24 cellular contexts compared by ENCODE assay signal in genomic region chr9:130124471-130124870, GRCh38. TPM values are rescaled to one million over a fixed set of nuclear protein-coding genes. Genes with fewer than 3 reads are reported as not detected.
DNase-seq lines count a peak whose midpoint lies in the region; ATAC-seq, FAIRE-seq and TF ChIP-seq lines count a peak whose summit lies in the region.
"Had no signal": no experiment of that assay in that cellular context is flagged by ENCODE, and none has a peak within 500 bp of the region (broad histone marks: within the 10 kb centered on the region; RNA-seq: fewer than 3 reads in every experiment).

No MANE protein-coding gene starts in this region.

- H2AFZ ChIP-seq in GM23338 (no peak overlapping the region), Karpas-422 (ENCODE audit: low read length) (no peak overlapping the region)

- H3K27ac Mint-ChIP-seq in GM23338 (peak overlapping the region; percentile 52; the same call in 1 of the 2 replicates), chondrocyte (ENCODE audit: unreplicated experiment) (no peak overlapping the region), nephron (peak overlapping the region; percentile 33 to 55 (median 49))
- H3K27ac Mint-ChIP-seq: CD4-positive, alpha-beta T cell had no signal

- TF ChIP-seq CTCF in GM23338 (conservative IDR thresholded peaks at IDR 0.05; ENCODE audit: low read depth in 2 of 2) (no peak), chondrocyte (IDR thresholded peaks at IDR 0.05) (no peak), nephron (IDR thresholded peaks at IDR 0.05; ENCODE audit: unreplicated experiment in 3 of 3) (no peak)

- H3K36me3 Mint-ChIP-seq in GM23338 (ENCODE audit: low read depth): peaks cover 11% of the 10 kb centered on the region
- H3K36me3 Mint-ChIP-seq in chondrocyte (ENCODE audit: low read depth): peaks cover 14% of the 10 kb centered on the region
- H3K36me3 Mint-ChIP-seq in nephron (ENCODE audit: low read depth): peaks cover 52% of the 10 kb centered on the region

- no peaks in the 10 kb centered on the region for H3K9me3 Mint-ChIP-seq in GM23338
- no peaks in the 10 kb centered on the region for H3K9me3 Mint-ChIP-seq in chondrocyte (ENCODE audit: low read depth)
- no peaks in the 10 kb centered on the region for H3K9me3 Mint-ChIP-seq in nephron
- H3K9me3 Mint-ChIP-seq: CD4-positive, alpha-beta T cell had no signal

- H3K27me3 ChIP-seq in GM23338 (ENCODE audit: insufficient read depth) (no peaks in the 10 kb centered on the region), Karpas-422 (ENCODE audit: low read length) (no peaks in the 10 kb centered on the region)
- H3K27me3 ChIP-seq: BLaER1 treated with 17β-estradiol and CSF1 and Interleukin-3, amounts not matched to agents 10 nM and 100 nM had no signal

- no peak for DNase-seq in GM23338 (ENCODE audit: low spot score)
- no peak for DNase-seq in Karpas-422
- peak; percentile 3 for DNase-seq in chondrocyte (ENCODE audit: low spot score)
- DNase-seq in SKM-1 treated with dmso at 0.1 percent for 144 hours (lab: John Stamatoyannopoulos, UW; ENCODE audit: unreplicated experiment): no peak
- DNase-seq in H54 (ENCODE audit: insufficient read length, low spot score): no peak
- no peak for DNase-seq in stimulated activated naive CD8-positive, alpha-beta T cell treated with anti-CD3 and anti-CD28 coated beads, Interleukin-15, Interleukin-2, amounts not matched to agents 100 U/mL and 50 U/mL, for 24 hours
- DNase-seq: AML-193; CD4-positive, alpha-beta T cell; EL; GDM1; KG1; NCI-H1048; NCI-H1694; NCI-H2029 treated with DMSO at 0.1 percent for 48 hours; NCI-H524; NCI-H748 treated with DMSO at 0.1 percent for 48 hours; PC-3; SK-N-SH had no signal

- H3K4me3 Mint-ChIP-seq in GM23338: no peak overlapping the region
- H3K4me3 Mint-ChIP-seq in chondrocyte (ENCODE audit: unreplicated experiment): no peak overlapping the region
- H3K4me3 Mint-ChIP-seq in nephron: no peak overlapping the region
- H3K4me3 Mint-ChIP-seq: CD4-positive, alpha-beta T cell had no signal

- H3K9ac ChIP-seq in Karpas-422 (ENCODE audit: low read length): no peak overlapping the region
- H3K9ac ChIP-seq: BLaER1 treated with 17β-estradiol and CSF1 and Interleukin-3, amounts not matched to agents 10 nM and 100 nM; SK-N-SH had no signal

- H3K36me3 ChIP-seq in GM23338 (ENCODE audit: insufficient read depth) (peaks cover 11% of the 10 kb centered on the region; the same call in 1 of the 2 replicates), Karpas-422 (ENCODE audit: insufficient read depth, low read length) (no peaks in the 10 kb centered on the region; the same call in 1 of the 2 replicates)

- 0 out of 2 replicates have a peak overlapping the region, but pooled peaks have one; percentile 63 for H3K27ac ChIP-seq in GM23338 (ENCODE audit: low read depth)
- H3K27ac ChIP-seq in Karpas-422 (ENCODE audit: low read length): peak overlapping the region; percentile 73; the same call in 1 of the 2 replicates
- H3K27ac ChIP-seq: A549; BLaER1 treated with 17β-estradiol and CSF1 and Interleukin-3, amounts not matched to agents 10 nM and 100 nM had no signal

- TF ChIP-seq POLR2A in H54 (IDR thresholded peaks at IDR 0.05; ENCODE audit: low read depth, low read length): no peak

- H3K4me1 ChIP-seq in GM23338 (ENCODE audit: insufficient read depth) (no peaks in the 10 kb centered on the region; the same call in 1 of the 2 replicates), Karpas-422 (ENCODE audit: low read length) (peaks cover 29% of the 10 kb centered on the region)
- H3K4me1 ChIP-seq: A549 had no signal

- H3K4me2 ChIP-seq in GM23338 (no peak overlapping the region), Karpas-422 (ENCODE audit: low read depth, low read length, poor library complexity, severe bottlenecking) (no peak overlapping the region)
- H3K4me2 ChIP-seq: A549; BLaER1 treated with 17β-estradiol and CSF1 and Interleukin-3, amounts not matched to agents 10 nM and 100 nM; SK-N-SH had no signal

- H4K20me1 ChIP-seq in GM23338 (replicated peaks; ENCODE audit: insufficient read depth): no peaks in the 10 kb centered on the region; the same call in 1 of the 2 replicates
- no peaks in the 10 kb centered on the region for H4K20me1 ChIP-seq in Karpas-422 (ENCODE audit: insufficient read depth, low read depth, low read length)

- H3K4me3 ChIP-seq in GM23338 (no peak overlapping the region), Karpas-422 (ENCODE audit: low read length) (no peak overlapping the region)
- H3K4me3 ChIP-seq: A549; BLaER1 treated with 17β-estradiol and CSF1 and Interleukin-3, amounts not matched to agents 10 nM and 100 nM; GM12878 had no signal

- no peaks in the 10 kb centered on the region for H3K9me2 ChIP-seq in GM23338 (ENCODE audit: insufficient read depth)
- no peaks in the 10 kb centered on the region for H3K9me2 ChIP-seq in Karpas-422 (replicated peaks; ENCODE audit: insufficient read depth, low read length)
- H3K9me2 ChIP-seq: SK-N-SH had no signal

- 0 out of 2 replicates have a peak, but pooled peaks cover 5% of the 10 kb centered on the region for H3F3A ChIP-seq in GM23338 (replicated peaks; ENCODE audit: low read depth)

- H3K4me1 Mint-ChIP-seq in GM23338 (peaks cover 27% of the 10 kb centered on the region), chondrocyte (ENCODE audit: low read depth) (peaks cover 32% of the 10 kb centered on the region), nephron (peaks cover 72% of the 10 kb centered on the region)

- no peaks in the 10 kb centered on the region for H3K9me3 ChIP-seq in Karpas-422 (ENCODE audit: low read length)
- H3K9me3 ChIP-seq: A549; BLaER1 treated with 17β-estradiol and CSF1 and Interleukin-3, amounts not matched to agents 10 nM and 100 nM; SK-N-SH had no signal

- no peak for FAIRE-seq in H54 (lab: Jason Lieb, UNC)
- FAIRE-seq: A549, D721Med, GM12878, HTR-8/SVneo had no signal

- H3K27me3 Mint-ChIP-seq in GM23338 (ENCODE audit: insufficient read depth, low read depth, poor library complexity): peaks cover 7% of the 10 kb centered on the region
- H3K27me3 Mint-ChIP-seq in chondrocyte (ENCODE audit: low read depth): no peaks in the 10 kb centered on the region
- no peaks in the 10 kb centered on the region for H3K27me3 Mint-ChIP-seq in nephron (ENCODE audit: low read depth)
- H3K27me3 Mint-ChIP-seq: CD4-positive, alpha-beta T cell had no signal

- no peak for ATAC-seq in GM23338
- no peak for ATAC-seq in stimulated activated naive CD8-positive, alpha-beta T cell treated with anti-CD3 and anti-CD28 coated beads, Interleukin-15, Interleukin-2, amounts not matched to agents 100 U/mL and 50 U/mL, for 24 hours
- ATAC-seq: A549, GM12878, PC-3 had no signal

- H3K79me2 ChIP-seq in GM23338 (replicated peaks; ENCODE audit: insufficient read depth) (no peaks in the 10 kb centered on the region), Karpas-422 (ENCODE audit: low read length) (no peaks in the 10 kb centered on the region)

TF ChIP-seq in GM23338, 12 proteins besides CTCF, POLR2A, EP300 and RAD21 (continues in another document):
- no peak for TF ChIP-seq REST (IDR thresholded peaks at IDR 0.05; ENCODE audit: unreplicated experiment)

RNA-seq across cellular contexts. Expression of gene NCS1, which starts 47.7 kb away (rescaled TPM):
- 28.8 and 34.3 TPM in 2 replicates for total RNA-seq in GM23338 (2014; rRNA removed; shearing (Covaris generic))
- polyA plus RNA-seq in GM23338 (2016; fragmentation: Nextera tagmentation; extraction: Ambion mirVana): 8.2 and 10.3 TPM in 2 replicates
- not detected in 2 replicates for total RNA-seq in Karpas-422 (2014; rRNA removed; shearing (Covaris generic); ENCODE audit: low replicate concordance)
- total RNA-seq in chondrocyte: 50.0 to 59.5 TPM (median 56.6 TPM) in 3 replicates

Comparison
In these comparisons a context has a peak if more than half of its experiments do, and no peak if none do; other contexts are left out.
1. RNA of gene NCS1, which starts 47.7 kb away (total RNA-seq): 50.0 to 59.5 TPM in chondrocyte and 28.8 to 34.3 TPM in GM23338; not detected in Karpas-422; every median in the first group is over 10 times any median in the second.